In the genomic region with DNA sequence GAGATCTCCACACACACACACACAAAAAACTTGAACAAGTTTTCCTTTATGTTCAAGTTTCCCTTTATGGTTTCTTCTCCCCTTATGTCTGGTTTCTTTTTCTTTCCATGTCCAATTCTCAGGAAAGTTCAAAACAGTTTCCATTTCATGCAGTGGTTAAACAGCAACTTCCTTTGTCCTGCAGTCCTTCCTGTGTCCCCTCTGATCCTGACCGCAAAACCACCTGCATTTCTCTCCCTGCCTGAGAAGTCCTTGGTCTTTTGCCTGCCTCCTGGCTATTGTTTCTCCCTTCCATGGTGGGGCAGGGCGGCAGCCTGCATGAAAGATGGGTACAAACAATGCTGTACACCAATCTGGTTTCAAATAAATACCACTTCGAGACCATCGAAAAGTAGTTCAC, we compare ENCODE assay signal across 1 cellular context.
TF ChIP-seq lines count a peak whose summit lies in the region.

No MANE protein-coding gene starts in this region.

TF ChIP-seq in GM23338, 12 proteins besides CTCF, POLR2A, EP300 and RAD21:
- TF ChIP-seq ZNF114 (CRISPR knock-in tag; IDR thresholded peaks at IDR 0.05) (no peak), STAT1 (IDR thresholded peaks at IDR 0.05; ENCODE audit: unreplicated experiment) (no peak), POLR2AphosphoS5 (IDR thresholded peaks at IDR 0.05; ENCODE audit: low read depth) (no peak), JUNB (IDR thresholded peaks at IDR 0.05; ENCODE audit: unreplicated experiment) (no peak), ZNF331 (CRISPR knock-in tag; IDR thresholded peaks at IDR 0.05; ENCODE audit: low read depth) (no peak), EZH2 (IDR thresholded peaks at IDR 0.05; ENCODE audit: low read depth, unreplicated experiment) (no peak), EZH2phosphoT487 (IDR thresholded peaks at IDR 0.05; ENCODE audit: unreplicated experiment) (no peak)
- TF ChIP-seq, protein P1, sequence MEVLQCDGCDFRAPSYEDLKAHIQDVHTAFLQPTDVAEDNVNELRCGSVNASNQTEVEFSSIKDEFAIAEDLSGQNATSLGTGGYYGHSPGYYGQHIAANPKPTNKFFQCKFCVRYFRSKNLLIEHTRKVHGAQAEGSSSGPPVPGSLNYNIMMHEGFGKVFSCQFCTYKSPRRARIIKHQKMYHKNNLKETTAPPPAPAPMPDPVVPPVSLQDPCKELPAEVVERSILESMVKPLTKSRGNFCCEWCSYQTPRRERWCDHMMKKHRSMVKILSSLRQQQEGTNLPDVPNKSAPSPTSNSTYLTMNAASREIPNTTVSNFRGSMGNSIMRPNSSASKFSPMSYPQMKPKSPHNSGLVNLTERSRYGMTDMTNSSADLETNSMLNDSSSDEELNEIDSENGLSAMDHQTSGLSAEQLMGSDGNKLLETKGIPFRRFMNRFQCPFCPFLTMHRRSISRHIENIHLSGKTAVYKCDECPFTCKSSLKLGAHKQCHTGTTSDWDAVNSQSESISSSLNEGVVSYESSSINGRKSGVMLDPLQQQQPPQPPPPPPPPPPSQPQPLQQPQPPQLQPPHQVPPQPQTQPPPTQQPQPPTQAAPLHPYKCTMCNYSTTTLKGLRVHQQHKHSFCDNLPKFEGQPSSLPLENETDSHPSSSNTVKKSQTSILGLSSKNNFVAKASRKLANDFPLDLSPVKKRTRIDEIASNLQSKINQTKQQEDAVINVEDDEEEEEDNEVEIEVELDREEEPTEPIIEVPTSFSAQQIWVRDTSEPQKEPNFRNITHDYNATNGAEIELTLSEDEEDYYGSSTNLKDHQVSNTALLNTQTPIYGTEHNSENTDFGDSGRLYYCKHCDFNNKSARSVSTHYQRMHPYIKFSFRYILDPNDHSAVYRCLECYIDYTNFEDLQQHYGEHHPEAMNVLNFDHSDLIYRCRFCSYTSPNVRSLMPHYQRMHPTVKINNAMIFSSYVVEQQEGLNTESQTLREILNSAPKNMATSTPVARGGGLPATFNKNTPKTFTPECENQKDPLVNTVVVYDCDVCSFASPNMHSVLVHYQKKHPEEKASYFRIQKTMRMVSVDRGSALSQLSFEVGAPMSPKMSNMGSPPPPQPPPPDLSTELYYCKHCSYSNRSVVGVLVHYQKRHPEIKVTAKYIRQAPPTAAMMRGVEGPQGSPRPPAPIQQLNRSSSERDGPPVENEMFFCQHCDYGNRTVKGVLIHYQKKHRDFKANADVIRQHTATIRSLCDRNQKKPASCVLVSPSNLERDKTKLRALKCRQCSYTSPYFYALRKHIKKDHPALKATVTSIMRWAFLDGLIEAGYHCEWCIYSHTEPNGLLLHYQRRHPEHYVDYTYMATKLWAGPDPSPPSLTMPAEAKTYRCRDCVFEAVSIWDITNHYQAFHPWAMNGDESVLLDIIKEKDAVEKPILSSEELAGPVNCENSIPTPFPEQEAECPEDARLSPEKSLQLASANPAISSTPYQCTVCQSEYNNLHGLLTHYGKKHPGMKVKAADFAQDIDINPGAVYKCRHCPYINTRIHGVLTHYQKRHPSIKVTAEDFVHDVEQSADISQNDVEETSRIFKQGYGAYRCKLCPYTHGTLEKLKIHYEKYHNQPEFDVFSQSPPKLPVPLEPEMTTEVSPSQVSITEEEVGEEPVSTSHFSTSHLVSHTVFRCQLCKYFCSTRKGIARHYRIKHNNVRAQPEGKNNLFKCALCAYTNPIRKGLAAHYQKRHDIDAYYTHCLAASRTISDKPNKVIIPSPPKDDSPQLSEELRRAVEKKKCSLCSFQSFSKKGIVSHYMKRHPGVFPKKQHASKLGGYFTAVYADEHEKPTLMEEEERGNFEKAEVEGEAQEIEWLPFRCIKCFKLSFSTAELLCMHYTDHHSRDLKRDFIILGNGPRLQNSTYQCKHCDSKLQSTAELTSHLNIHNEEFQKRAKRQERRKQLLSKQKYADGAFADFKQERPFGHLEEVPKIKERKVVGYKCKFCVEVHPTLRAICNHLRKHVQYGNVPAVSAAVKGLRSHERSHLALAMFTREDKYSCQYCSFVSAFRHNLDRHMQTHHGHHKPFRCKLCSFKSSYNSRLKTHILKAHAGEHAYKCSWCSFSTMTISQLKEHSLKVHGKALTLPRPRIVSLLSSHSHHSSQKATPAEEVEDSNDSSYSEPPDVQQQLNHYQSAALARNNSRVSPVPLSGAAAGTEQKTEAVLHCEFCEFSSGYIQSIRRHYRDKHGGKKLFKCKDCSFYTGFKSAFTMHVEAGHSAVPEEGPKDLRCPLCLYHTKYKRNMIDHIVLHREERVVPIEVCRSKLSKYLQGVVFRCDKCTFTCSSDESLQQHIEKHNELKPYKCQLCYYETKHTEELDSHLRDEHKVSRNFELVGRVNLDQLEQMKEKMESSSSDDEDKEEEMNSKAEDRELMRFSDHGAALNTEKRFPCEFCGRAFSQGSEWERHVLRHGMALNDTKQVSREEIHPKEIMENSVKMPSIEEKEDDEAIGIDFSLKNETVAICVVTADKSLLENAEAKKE (CRISPR knock-in tag; IDR thresholded peaks at IDR 0.05), result no peak
